In genomic region chr19:41114132-41114531, GRCh38 we compare ENCODE assay signal across 35 cellular contexts. TPM values are rescaled to one million over a fixed set of nuclear protein-coding genes. Genes with fewer than 3 reads are reported as not detected.
"Had no signal": no experiment of that assay in that cellular context is flagged by ENCODE, and none has a peak within 500 bp of the region (broad histone marks: within the 10 kb centered on the region; RNA-seq: fewer than 3 reads in every experiment).

TSS of gene CYP2F1 (plus strand) at chr19:41114432. CDS start at chr19:41116189, 1,757 bp downstream.

- ATAC-seq: body of pancreas; effector memory CD8-positive, alpha-beta T cell; left colon; naive thymus-derived CD8-positive, alpha-beta T cell; pancreas; psoas muscle; stimulated activated naive B cell treated with anti-CD40 and anti-IgM and Interleukin-4, amounts not matched to agents 10 μg/mL and 1 μg/mL and 100 μg/mL, for 72 hours; upper lobe of right lung had no signal

- H3K27me3 ChIP-seq: body of pancreas, colonic mucosa, pancreas, upper lobe of right lung had no signal

- DNase-seq: activated CD4-positive, alpha-beta T cell treated with anti-CD3 and anti-CD28 coated beads for 4 hours; activated CD4-positive, alpha-beta T cell treated with anti-CD3 and anti-CD28 coated beads, Interleukin-2, amount 50 U/mL, for 4 hours; activated CD4-positive, CD25-positive, alpha-beta regulatory T cell; activated CD8-positive, alpha-beta memory T cell treated with anti-CD3 and anti-CD28 coated beads, Interleukin-2, amount 50 U/mL, for 4 hours; activated T-cell treated with anti-CD3 and anti-CD28 coated beads, Interleukin-2, amount 50 U/mL, for 1 hour; anterior cingulate cortex; body of pancreas; cerebellar nuclear complex; colonic mucosa; dorsolateral prefrontal cortex; effector memory CD8-positive, alpha-beta T cell; foreskin melanocyte; left colon; naive thymus-derived CD8-positive, alpha-beta T cell; nucleus accumbens; psoas muscle; stimulated activated CD4-positive, alpha-beta T cell treated with anti-CD3 and anti-CD28 coated beads, Interleukin-1b, Interleukin-23, amount 100 ng/mL, for 48 hours; stimulated activated CD4-positive, alpha-beta T cell treated with anti-CD3 and anti-CD28 coated beads, Interleukin-4, amount 100 ng/mL, for 4 hours; stimulated activated CD8-positive, alpha-beta memory T cell treated with anti-CD3 and anti-CD28 coated beads, Interleukin-4, amount 100 ng/mL, for 48 hours; stimulated activated naive B cell treated with anti-CD40 and anti-IgM and Interleukin-4, amounts not matched to agents 10 μg/mL and 1 μg/mL and 100 μg/mL, for 72 hours; upper lobe of right lung had no signal

- H3K27me3 Mint-ChIP-seq: activated naive CD8-positive, alpha-beta T cell; effector memory CD8-positive, alpha-beta T cell had no signal

- H3K36me3 Mint-ChIP-seq: stimulated activated naive B cell treated with anti-CD40 and anti-IgM and Interleukin-4, amounts not matched to agents 10 μg/mL and 1 μg/mL and 100 μg/mL, for 72 hours had no signal

- H3K4me1 ChIP-seq: body of pancreas, colonic mucosa, esophagus muscularis mucosa, pancreas, psoas muscle, suprapubic skin, tibial artery, upper lobe of right lung had no signal

- H3K4me1 Mint-ChIP-seq: neural crest cell; stimulated activated naive B cell treated with anti-CD40 and anti-IgM and Interleukin-4, amounts not matched to agents 10 μg/mL and 1 μg/mL and 100 μg/mL, for 72 hours had no signal

- H3K36me3 ChIP-seq: colonic mucosa, esophagus muscularis mucosa, pancreas, suprapubic skin, tibial artery, upper lobe of right lung had no signal

- H3K27ac ChIP-seq: body of pancreas, colonic mucosa, dorsolateral prefrontal cortex, esophagus muscularis mucosa, pancreas, psoas muscle, suprapubic skin, tibial artery, upper lobe of right lung had no signal

- H3K9me3 ChIP-seq: body of pancreas, colonic mucosa, esophagus muscularis mucosa, pancreas, psoas muscle, suprapubic skin, upper lobe of right lung had no signal

- H3K4me3 ChIP-seq: body of pancreas, colonic mucosa, dorsolateral prefrontal cortex, esophagus muscularis mucosa, pancreas, psoas muscle, smooth muscle cell, suprapubic skin, tibial artery, upper lobe of right lung had no signal

- H3K9me3 Mint-ChIP-seq: activated T-helper 1 cell treated with anti-CD3 and anti-CD28 coated beads, Interleukin-12 subunit alpha, Interleukin-12 subunit beta, Interleukin-2, Interleukin-4 antibody, amounts not matched to agents 30 ng/mL and 10 ng/mL and 1 ng/mL, durations not matched to agents 14 hours and 24 hours and 36 hours; stimulated activated naive B cell treated with anti-CD40 and anti-IgM and Interleukin-4, amounts not matched to agents 10 μg/mL and 1 μg/mL and 100 μg/mL, for 72 hours had no signal

- H3K27ac Mint-ChIP-seq: activated naive CD8-positive, alpha-beta T cell; activated T-helper 1 cell treated with anti-CD3 and anti-CD28 coated beads, Interleukin-12 subunit alpha, Interleukin-12 subunit beta, Interleukin-2, Interleukin-4 antibody, amounts not matched to agents 30 ng/mL and 10 ng/mL and 1 ng/mL, durations not matched to agents 14 hours and 24 hours and 36 hours; stimulated activated naive B cell treated with anti-CD40 and anti-IgM and Interleukin-4, amounts not matched to agents 10 μg/mL and 1 μg/mL and 100 μg/mL, for 72 hours had no signal

- H3K4me3 Mint-ChIP-seq: activated naive CD8-positive, alpha-beta T cell; activated T-helper 1 cell treated with anti-CD3 and anti-CD28 coated beads, Interleukin-12 subunit alpha, Interleukin-12 subunit beta, Interleukin-2, Interleukin-4 antibody, amounts not matched to agents 30 ng/mL and 10 ng/mL and 1 ng/mL, durations not matched to agents 14 hours and 24 hours and 36 hours; effector memory CD8-positive, alpha-beta T cell; naive thymus-derived CD8-positive, alpha-beta T cell; neural crest cell; stimulated activated naive B cell treated with anti-CD40 and anti-IgM and Interleukin-4, amounts not matched to agents 10 μg/mL and 1 μg/mL and 100 μg/mL, for 72 hours had no signal

RNA-seq across cellular contexts. Expression of gene CYP2F1, which starts in this region (rescaled TPM):
- total RNA-seq: activated T-helper 1 cell treated with anti-CD3 and anti-CD28 coated beads, Interleukin-12 subunit alpha, Interleukin-12 subunit beta, Interleukin-2, Interleukin-4 antibody, amounts not matched to agents 30 ng/mL and 10 ng/mL and 1 ng/mL, durations not matched to agents 14 hours and 24 hours and 36 hours; body of pancreas; colonic mucosa; dorsolateral prefrontal cortex; endothelial cell of umbilical vein; esophagus muscularis mucosa; glomerular endothelial cell; left colon; lower leg skin; naive thymus-derived CD8-positive, alpha-beta T cell; neural crest cell; pancreas; psoas muscle; smooth muscle cell; suprapubic skin; T-helper 1 cell treated with Interleukin-12 subunit alpha and Interleukin-12 subunit beta and Interleukin-4 antibody, amounts not matched to agents 30 ng/mL and 1 ng/mL, for 36 hours; upper lobe of right lung had no signal
- polyA plus RNA-seq: adipose tissue, endothelial cell of umbilical vein, keratinocyte, pancreas, psoas muscle, smooth muscle cell had no signal
